Comparison of ENCODE assay signal across 27 cellular contexts in genomic region chr15:29422606-29423005, GRCh38.
"Had no signal": no experiment of that assay in that cellular context is flagged by ENCODE, and none has a peak within 500 bp of the region (broad histone marks: within the 10 kb centered on the region; RNA-seq: fewer than 3 reads in every experiment).

No MANE protein-coding gene starts in this region.

- ATAC-seq: stimulated activated effector memory CD8-positive, alpha-beta T cell treated with anti-CD3 and anti-CD28 coated beads, Interleukin-12 subunit alpha, Interleukin-12 subunit beta, amount 100 ng/mL, for 72 hours; stimulated activated memory B cell treated with anti-CD40 and anti-IgM and Interleukin-4, amounts not matched to agents 10 μg/mL and 1 μg/mL and 100 μg/mL, for 72 hours; stimulated activated naive B cell treated with anti-CD40 and anti-IgM and Interleukin-4, amounts not matched to agents 10 μg/mL and 1 μg/mL and 100 μg/mL, for 72 hours; stimulated activated naive CD8-positive, alpha-beta T cell treated with anti-CD3 and anti-CD28 coated beads, Interleukin-15, amount 100 ng/mL, for 72 hours; stimulated activated naive CD8-positive, alpha-beta T cell treated with anti-CD3 and anti-CD28 coated beads, Interleukin-15, Interleukin-2, amounts not matched to agents 100 U/mL and 50 U/mL, for 24 hours; upper lobe of right lung had no signal

- H3K36me3 ChIP-seq: stomach, suprapubic skin, thoracic aorta, thyroid gland, tibial artery, tibial nerve, transverse colon, upper lobe of left lung, upper lobe of right lung, uterus had no signal

- H3K27ac ChIP-seq: stomach, suprapubic skin, testis, thoracic aorta, thyroid gland, tibial artery, tibial nerve, transverse colon, upper lobe of left lung, upper lobe of right lung, uterus had no signal

- H3K36me3 Mint-ChIP-seq: stimulated activated effector memory CD8-positive, alpha-beta T cell treated with anti-CD3 and anti-CD28 coated beads, Interleukin-12 subunit alpha, Interleukin-12 subunit beta, amount 100 ng/mL, for 72 hours; stimulated activated memory B cell treated with anti-CD40 and anti-IgM and Interleukin-4, amounts not matched to agents 10 μg/mL and 1 μg/mL and 100 μg/mL, for 72 hours; stimulated activated naive B cell treated with anti-CD40 and anti-IgM and Interleukin-4, amounts not matched to agents 10 μg/mL and 1 μg/mL and 100 μg/mL, for 72 hours; type B pancreatic cell had no signal

- H3K4me3 Mint-ChIP-seq: stimulated activated effector memory CD8-positive, alpha-beta T cell treated with anti-CD3 and anti-CD28 coated beads, Interleukin-12 subunit alpha, Interleukin-12 subunit beta, amount 100 ng/mL, for 72 hours; stimulated activated memory B cell treated with anti-CD40 and anti-IgM and Interleukin-4, amounts not matched to agents 10 μg/mL and 1 μg/mL and 100 μg/mL, for 72 hours; stimulated activated naive B cell treated with anti-CD40 and anti-IgM and Interleukin-4, amounts not matched to agents 10 μg/mL and 1 μg/mL and 100 μg/mL, for 72 hours; stimulated activated naive CD8-positive, alpha-beta T cell treated with anti-CD3 and anti-CD28 coated beads, Interleukin-15, amount 100 ng/mL, for 72 hours; stimulated activated naive CD8-positive, alpha-beta T cell treated with anti-CD3 and anti-CD28 coated beads, Interleukin-15, Interleukin-2, amounts not matched to agents 100 ng/mL and 50 ng/mL, for 24 hours; type B pancreatic cell had no signal

- H3K27ac Mint-ChIP-seq: stimulated activated effector memory CD8-positive, alpha-beta T cell treated with anti-CD3 and anti-CD28 coated beads, Interleukin-12 subunit alpha, Interleukin-12 subunit beta, amount 100 ng/mL, for 72 hours; stimulated activated memory B cell treated with anti-CD40 and anti-IgM and Interleukin-4, amounts not matched to agents 10 μg/mL and 1 μg/mL and 100 μg/mL, for 72 hours; stimulated activated naive B cell treated with anti-CD40 and anti-IgM and Interleukin-4, amounts not matched to agents 10 μg/mL and 1 μg/mL and 100 μg/mL, for 72 hours; stimulated activated naive CD8-positive, alpha-beta T cell treated with anti-CD3 and anti-CD28 coated beads, Interleukin-15, amount 100 ng/mL, for 72 hours; stimulated activated naive CD8-positive, alpha-beta T cell treated with anti-CD3 and anti-CD28 coated beads, Interleukin-15, Interleukin-2, amounts not matched to agents 100 ng/mL and 50 ng/mL, for 24 hours; type B pancreatic cell had no signal

- H3K4me1 Mint-ChIP-seq: stimulated activated effector memory CD8-positive, alpha-beta T cell treated with anti-CD3 and anti-CD28 coated beads, Interleukin-12 subunit alpha, Interleukin-12 subunit beta, amount 100 ng/mL, for 72 hours; stimulated activated naive B cell treated with anti-CD40 and anti-IgM and Interleukin-4, amounts not matched to agents 10 μg/mL and 1 μg/mL and 100 μg/mL, for 72 hours; stimulated activated naive CD8-positive, alpha-beta T cell treated with anti-CD3 and anti-CD28 coated beads, Interleukin-15, amount 100 ng/mL, for 72 hours had no signal

- H3K4me3 ChIP-seq: stomach, suprapubic skin, thoracic aorta, thyroid gland, tibial artery, tibial nerve, transverse colon, upper lobe of left lung, upper lobe of right lung, uterus had no signal

- H3K4me1 ChIP-seq: stomach, suprapubic skin, testis, thyroid gland, tibial artery, tibial nerve, transverse colon, upper lobe of left lung, upper lobe of right lung, uterus had no signal

- H3K27me3 ChIP-seq: stomach, suprapubic skin, testis, thyroid gland, tibial artery, tibial nerve, transverse colon, upper lobe of left lung, upper lobe of right lung, uterus had no signal

- H3K9me3 Mint-ChIP-seq: type B pancreatic cell had no signal

- H3K9me3 ChIP-seq: suprapubic skin, testis, thoracic aorta, thyroid gland, tibial artery, tibial nerve, transverse colon, upper lobe of left lung, upper lobe of right lung, uterus had no signal

- DNase-seq: stimulated activated CD4-positive, alpha-beta T cell treated with anti-CD3 and anti-CD28 coated beads, Interleukin-2, amount 100 ng/mL, for 48 hours; stimulated activated CD4-positive, alpha-beta T cell treated with anti-CD3 and anti-CD28 coated beads, Interleukin-4, amount 100 ng/mL, for 1 hour; stimulated activated CD4-positive, alpha-beta T cell treated with anti-CD3 and anti-CD28 coated beads, Interleukin-4, amount 100 ng/mL, for 24 hours; stimulated activated CD4-positive, alpha-beta T cell treated with anti-CD3 and anti-CD28 coated beads, Interleukin-4, amount 100 ng/mL, for 4 hours; stimulated activated CD8-positive, alpha-beta memory T cell treated with anti-CD3 and anti-CD28 coated beads, Interleukin-4, amount 100 ng/mL, for 48 hours; stimulated activated naive B cell treated with anti-CD40 and anti-IgM and Interleukin-4, amounts not matched to agents 10 μg/mL and 1 μg/mL and 100 μg/mL, for 72 hours; stimulated activated naive CD4-positive, alpha-beta T cell; stimulated activated naive CD4-positive, alpha-beta T cell treated with Interleukin-2 at 50 U/mL for 16 hours; stimulated activated naive CD8-positive, alpha-beta T cell treated with anti-CD3 and anti-CD28 coated beads, Interleukin-15, amount 100 ng/mL, for 72 hours; stimulated activated naive CD8-positive, alpha-beta T cell treated with anti-CD3 and anti-CD28 coated beads, Interleukin-15, Interleukin-2, amounts not matched to agents 100 U/mL and 50 U/mL, for 24 hours; stomach; substantia nigra; testis; thyroid gland; tibial artery; transverse colon; trophoblast cell; upper lobe of left lung; upper lobe of right lung; uterus had no signal

- H3K27me3 Mint-ChIP-seq: stimulated activated memory B cell treated with anti-CD40 and anti-IgM and Interleukin-4, amounts not matched to agents 10 μg/mL and 1 μg/mL and 100 μg/mL, for 72 hours; stimulated activated naive B cell treated with anti-CD40 and anti-IgM and Interleukin-4, amounts not matched to agents 10 μg/mL and 1 μg/mL and 100 μg/mL, for 72 hours had no signal
